ENCODE assay signal across 30 cellular contexts in the genomic region with DNA sequence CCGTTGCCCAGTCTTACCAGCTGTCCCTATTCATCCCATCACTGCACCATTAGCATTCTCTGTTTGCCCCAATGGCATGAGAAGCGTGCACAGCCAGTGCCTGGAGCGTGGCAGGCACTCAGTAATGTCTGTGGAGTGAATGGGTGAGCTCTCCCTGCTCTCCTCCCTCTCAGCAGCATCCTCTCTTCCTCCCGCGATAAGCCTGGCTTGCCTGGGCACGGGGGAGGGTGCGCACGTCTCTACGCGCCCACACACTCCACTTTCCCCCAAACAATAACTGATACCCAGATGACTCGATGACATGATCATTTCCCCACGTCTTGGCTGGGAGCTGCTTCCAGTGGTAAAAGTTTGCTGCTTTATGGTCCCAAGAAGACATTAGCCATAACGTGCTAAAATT.
"Had no signal": no experiment of that assay in that cellular context is flagged by ENCODE, and none has a peak within 500 bp of the region (broad histone marks: within the 10 kb centered on the region; RNA-seq: fewer than 3 reads in every experiment).

No MANE protein-coding gene starts in this region.

- H3K27ac ChIP-seq: ascending aorta, cardiac muscle cell, Peyer's patch, SJSA1, WERI-Rb-1 had no signal

- H3K9me3 ChIP-seq: ascending aorta, Peyer's patch, SJSA1, SK-N-SH had no signal

- H3K4me3 ChIP-seq: ascending aorta, cardiac muscle cell, Peyer's patch, SJSA1 had no signal

- H3K27me3 ChIP-seq: ascending aorta, cardiac muscle cell, Peyer's patch had no signal

- H3K36me3 ChIP-seq: ascending aorta, cardiac muscle cell, Peyer's patch, SJSA1, WERI-Rb-1 had no signal

- ATAC-seq: activated CD8-positive, alpha-beta memory T cell treated with anti-CD3 and anti-CD28 coated beads, Interleukin-2, amount 10 ng/mL, durations not matched to agents 7 days and 5 days; PC-3 had no signal

- H3K4me1 ChIP-seq: ascending aorta, Peyer's patch, SJSA1 had no signal

- DNase-seq: activated CD4-positive, alpha-beta memory T cell treated with anti-CD3 and anti-CD28 coated beads, Interleukin-2, amount 10 ng/mL, durations not matched to agents 7 days and 5 days; activated CD4-positive, alpha-beta T cell treated with anti-CD3 and anti-CD28 coated beads for 1 hour; activated CD4-positive, alpha-beta T cell treated with anti-CD3 and anti-CD28 coated beads for 48 hours; activated CD4-positive, CD25-positive, alpha-beta regulatory T cell; activated CD8-positive, alpha-beta memory T cell treated with anti-CD3 and anti-CD28 coated beads for 24 hours; activated CD8-positive, alpha-beta memory T cell treated with anti-CD3 and anti-CD28 coated beads, Interleukin-2, amount 10 ng/mL, durations not matched to agents 7 days and 5 days; activated CD8-positive, alpha-beta memory T cell treated with anti-CD3 and anti-CD28 coated beads, Interleukin-2, amount 50 U/mL, for 48 hours; activated effector memory CD4-positive, alpha-beta T cell treated with anti-CD3 and anti-CD28 coated beads, Interleukin-2, amount 50 U/mL, for 16 hours; activated naive CD4-positive, alpha-beta T cell; activated naive CD4-positive, alpha-beta T cell treated with anti-CD3 and anti-CD28 coated beads, Interleukin-2, amount 50 U/mL, for 16 hours; activated naive CD8-positive, alpha-beta T cell treated with anti-CD3 and anti-CD28 coated beads for 36 hours; activated T-cell treated with anti-CD3 and anti-CD28 coated beads, Interleukin-2, amount 50 U/mL, for 48 hours; amniotic stem cell; NCI-H1092 treated with DMSO at 0.1 percent for 48 hours; NCI-H1417; NCI-H146; NCI-H187; NCI-H2029 treated with DMSO at 0.1 percent for 48 hours; NCI-H2107; NCI-H226; NCI-H524 treated with DMSO at 0.1 percent for 48 hours; PC-3; Peyer's patch; RPMI8226; SHP77 treated with DMSO at 0.1 percent for 48 hours; SK-N-SH; WERI-Rb-1 had no signal
